In genomic region chr13:101149735-101150380, GRCh38 we compare ENCODE assay signal across 10 cellular contexts.
DNase-seq lines count a peak whose midpoint lies in the region; ATAC-seq and TF ChIP-seq lines count a peak whose summit lies in the region.
"Had no signal": no experiment of that assay in that cellular context is flagged by ENCODE, and none has a peak within 500 bp of the region (broad histone marks: within the 10 kb centered on the region; RNA-seq: fewer than 3 reads in every experiment).

No MANE protein-coding gene starts in this region.

- H3K9me3 Mint-ChIP-seq in T-cell, result no peaks in the 10 kb centered on the region

- CTCF ChIA-PET in T-cell (lab: Charles Lee), result no interaction called here

- H3K4me1 Mint-ChIP-seq in T-cell, result no peaks in the 10 kb centered on the region

- H3K27me3 Mint-ChIP-seq in T-cell, result peaks cover 33 to 44% of the 10 kb centered on the region in 2 donors

- H3K27ac Mint-ChIP-seq in T-cell, result no peak overlapping the region

- ATAC-seq in HG02870 (IDR thresholded peaks at IDR 0.05; ENCODE audit: unreplicated experiment) (no peak), T-cell (replicated peaks in 1 of 4) (no peak)

- POLR2A ChIA-PET in T-cell (lab: Charles Lee), result no interaction called here

- TF ChIP-seq CTCF in AG10803 (conservative IDR thresholded peaks at IDR 0.05; ENCODE audit: low read length), result peak; percentile 53
- TF ChIP-seq CTCF in VCaP (conservative IDR thresholded peaks at IDR 0.05), result peak; percentile 25; the same call in 1 of the 2 replicates

- H3K27ac ChIP-seq in VCaP, result no peak overlapping the region

- H3K4me3 Mint-ChIP-seq in T-cell, result no peak overlapping the region

- H3K36me3 Mint-ChIP-seq in T-cell, result no peaks in the 10 kb centered on the region

- H3K4me3 ChIP-seq in AG10803 (ENCODE audit: low read length), result no peak overlapping the region

- DNase-seq in AG10803 (ENCODE audit: low read depth) (peak; percentile 77), HCEC 1CT (peak; percentile 49), left kidney (ENCODE audit: low read depth, low spot score) (peak; percentile 72), GF-D8 (lab: John Stamatoyannopoulos, UW) (no peak), T-cell (no peak), NCI-H510A (lab: John Stamatoyannopoulos, UW) (no peak)
- DNase-seq: activated CD8-positive, alpha-beta memory T cell treated with anti-CD3 and anti-CD28 coated beads, Interleukin-2, amount 50 U/mL, for 48 hours; NCI-H510A treated with DMSO at 0.1 percent for 48 hours had no signal

Comparison
In these comparisons a context has a peak if more than half of its experiments do, and no peak if none do; other contexts are left out.
1. DNase-seq: peak in AG10803 (single experiment), HCEC 1CT (single experiment) and left kidney (single experiment); none in GF-D8 (single experiment), T-cell (0 of 34) and NCI-H510A (single experiment).